Comparison of ENCODE assay signal across 9 cellular contexts in genomic region chr6:165663736-165664552, GRCh38. TPM values are rescaled to one million over a fixed set of nuclear protein-coding genes. Genes with fewer than 3 reads are reported as not detected.
DNase-seq lines count a peak whose midpoint lies in the region; ATAC-seq and TF ChIP-seq lines count a peak whose summit lies in the region.
"Had no signal": no experiment of that assay in that cellular context is flagged by ENCODE, and none has a peak within 500 bp of the region (broad histone marks: within the 10 kb centered on the region; RNA-seq: fewer than 3 reads in every experiment).

No MANE protein-coding gene starts in this region.

- H3K4me3 Mint-ChIP-seq in activated T-helper 1 cell treated with anti-CD3 and anti-CD28 coated beads, Interleukin-12 subunit alpha, Interleukin-12 subunit beta, Interleukin-2, Interleukin-4 antibody, amounts not matched to agents 30 ng/mL and 10 ng/mL and 1 ng/mL, durations not matched to agents 14 hours and 24 hours and 36 hours, result no peak overlapping the region

- peak; percentile 28 for DNase-seq in GM10266 (ENCODE audit: extremely low spot score)
- no peak for DNase-seq in activated T-helper 1 cell treated with anti-CD3 and anti-CD28 coated beads, Interleukin-12 subunit alpha, Interleukin-12 subunit beta, Interleukin-2, Interleukin-4 antibody, amounts not matched to agents 30 ng/mL and 10 ng/mL and 1 ng/mL, durations not matched to agents 14 hours and 24 hours and 36 hours (ENCODE audit: low spot score)
- DNase-seq in hepatic stellate cell (ENCODE audit: low spot score), result peak; percentile 57
- no peak for DNase-seq in sciatic nerve (ENCODE audit: low spot score)
- no peak for DNase-seq in NCI-H774 (lab: John Stamatoyannopoulos, UW)

- H3K27ac Mint-ChIP-seq in activated T-helper 1 cell treated with anti-CD3 and anti-CD28 coated beads, Interleukin-12 subunit alpha, Interleukin-12 subunit beta, Interleukin-2, Interleukin-4 antibody, amounts not matched to agents 30 ng/mL and 10 ng/mL and 1 ng/mL, durations not matched to agents 14 hours and 24 hours and 36 hours, result peak overlapping the region; percentile 63

- H3K9me3 Mint-ChIP-seq in activated T-helper 1 cell treated with anti-CD3 and anti-CD28 coated beads, Interleukin-12 subunit alpha, Interleukin-12 subunit beta, Interleukin-2, Interleukin-4 antibody, amounts not matched to agents 30 ng/mL and 10 ng/mL and 1 ng/mL, durations not matched to agents 14 hours and 24 hours and 36 hours, result no peaks in the 10 kb centered on the region

- H3K36me3 Mint-ChIP-seq in activated T-helper 1 cell treated with anti-CD3 and anti-CD28 coated beads, Interleukin-12 subunit alpha, Interleukin-12 subunit beta, Interleukin-2, Interleukin-4 antibody, amounts not matched to agents 30 ng/mL and 10 ng/mL and 1 ng/mL, durations not matched to agents 14 hours and 24 hours and 36 hours (ENCODE audit: low read depth), result no peaks in the 10 kb centered on the region

- intact Hi-C loops in activated T-helper 1 cell treated with anti-CD3 and anti-CD28 coated beads, Interleukin-12 subunit alpha, Interleukin-12 subunit beta, Interleukin-2, Interleukin-4 antibody, amounts not matched to agents 30 ng/mL and 10 ng/mL and 1 ng/mL, durations not matched to agents 14 hours and 24 hours and 36 hours (cut with micrococcal nuclease), result loop anchor here (5.0 kb wide), 1 partner anchor 323 kb away; no protein-coding TSS in a partner anchor
- intact Hi-C loops in sciatic nerve (cut with DNase I), result no loop called here

- no peaks in the 10 kb centered on the region for H3K4me1 Mint-ChIP-seq in activated T-helper 1 cell treated with anti-CD3 and anti-CD28 coated beads, Interleukin-12 subunit alpha, Interleukin-12 subunit beta, Interleukin-2, Interleukin-4 antibody, amounts not matched to agents 30 ng/mL and 10 ng/mL and 1 ng/mL, durations not matched to agents 14 hours and 24 hours and 36 hours (ENCODE audit: low read depth)

- peaks cover 50% of the 10 kb centered on the region for H3K27me3 Mint-ChIP-seq in activated T-helper 1 cell treated with anti-CD3 and anti-CD28 coated beads, Interleukin-12 subunit alpha, Interleukin-12 subunit beta, Interleukin-2, Interleukin-4 antibody, amounts not matched to agents 30 ng/mL and 10 ng/mL and 1 ng/mL, durations not matched to agents 14 hours and 24 hours and 36 hours (ENCODE audit: insufficient read depth)

- ATAC-seq in sciatic nerve (peak; percentile 48), GM18868 (IDR thresholded peaks at IDR 0.05; ENCODE audit: unreplicated experiment) (no peak), HG02759 (IDR thresholded peaks at IDR 0.05; ENCODE audit: unreplicated experiment) (no peak), GM21381 (IDR thresholded peaks at IDR 0.05; ENCODE audit: unreplicated experiment) (no peak)
- ATAC-seq: activated CD4-positive, CD25-positive, alpha-beta regulatory T cell treated with anti-CD3 and anti-CD28 coated beads, Interleukin-2, amount 50 U/mL, for 24 hours had no signal

- no peak for TF ChIP-seq CTCF in GM10266 (IDR thresholded peaks at IDR 0.05; ENCODE audit: control insufficient read depth, insufficient read depth, low read depth, missing control alignments)

RNA-seq across cellular contexts. Expression of gene PDE10A, which starts 0.9 kb away (rescaled TPM):
- not detected in 2 replicates for total RNA-seq in activated T-helper 1 cell treated with anti-CD3 and anti-CD28 coated beads, Interleukin-12 subunit alpha, Interleukin-12 subunit beta, Interleukin-2, Interleukin-4 antibody, amounts not matched to agents 30 ng/mL and 10 ng/mL and 1 ng/mL, durations not matched to agents 14 hours and 24 hours and 36 hours
- 14.1 TPM for total RNA-seq in sciatic nerve

Comparison
In these comparisons a context has a peak if more than half of its experiments do, and no peak if none do; other contexts are left out.
1. DNase-seq: peak in GM10266 (single experiment) and hepatic stellate cell (single experiment); none in activated T-helper 1 cell treated with anti-CD3 and anti-CD28 coated beads, Interleukin-12 subunit alpha, Interleukin-12 subunit beta, Interleukin-2, Interleukin-4 antibody, amounts not matched to agents 30 ng/mL and 10 ng/mL and 1 ng/mL, durations not matched to agents 14 hours and 24 hours and 36 hours (single experiment), sciatic nerve (single experiment) and NCI-H774 (single experiment).
2. RNA of gene PDE10A, which starts 0.9 kb away (total RNA-seq): 14.1 TPM in sciatic nerve (single experiment); not detected in activated T-helper 1 cell treated with anti-CD3 and anti-CD28 coated beads, Interleukin-12 subunit alpha, Interleukin-12 subunit beta, Interleukin-2, Interleukin-4 antibody, amounts not matched to agents 30 ng/mL and 10 ng/mL and 1 ng/mL, durations not matched to agents 14 hours and 24 hours and 36 hours; every median in the first group is over 10 times any median in the second.